21 cellular contexts compared by ENCODE assay signal in genomic region chr11:86575927-86576326, GRCh38.
DNase-seq lines count a peak whose midpoint lies in the region; ATAC-seq and TF ChIP-seq lines count a peak whose summit lies in the region.
"Had no signal": no experiment of that assay in that cellular context is flagged by ENCODE, and none has a peak within 500 bp of the region (broad histone marks: within the 10 kb centered on the region; RNA-seq: fewer than 3 reads in every experiment).

No MANE protein-coding gene starts in this region.

- intact Hi-C loops in A673 (cut with micrococcal nuclease; ENCODE audit: unreplicated experiment): no loop called here

- CTCF ChIA-PET in A673 (lab: Charles Lee): no interaction called here

- H3K27ac ChIP-seq in A673 (ENCODE audit: low read depth, low read length, poor library complexity, severe bottlenecking): no peak overlapping the region
- H3K27ac ChIP-seq: BLaER1 treated with 17β-estradiol and CSF1 and Interleukin-3, amounts not matched to agents 10 nM and 100 nM; GM23248 had no signal

- H3K4me1 ChIP-seq in A673 (ENCODE audit: insufficient read depth, low read length, poor library complexity, severe bottlenecking): peaks cover 19% of the 10 kb centered on the region
- H3K4me1 ChIP-seq: HAP-1 had no signal

- no peak for ATAC-seq in HG03342 (IDR thresholded peaks at IDR 0.05; ENCODE audit: unreplicated experiment)
- ATAC-seq: CD8-positive, alpha-beta T cell; GM12878 had no signal

- BruUV-seq in A673 (replicated peaks; lab: Mats Ljungman, UMichigan): no TSS peak

- H3K36me3 Mint-ChIP-seq in nephron (ENCODE audit: low read depth): no peaks in the 10 kb centered on the region
- no peaks in the 10 kb centered on the region for H3K36me3 Mint-ChIP-seq in progenitor cell of endocrine pancreas (ENCODE audit: insufficient read depth)
- H3K36me3 Mint-ChIP-seq: CD8-positive, alpha-beta T cell had no signal

- H3K27me3 Mint-ChIP-seq in nephron (ENCODE audit: low read depth): peaks cover 11% of the 10 kb centered on the region
- H3K27me3 Mint-ChIP-seq in progenitor cell of endocrine pancreas: no peaks in the 10 kb centered on the region

- peaks cover 4% of the 10 kb centered on the region for H3K9me3 Mint-ChIP-seq in nephron
- no peaks in the 10 kb centered on the region for H3K9me3 Mint-ChIP-seq in progenitor cell of endocrine pancreas (ENCODE audit: low read depth)
- H3K9me3 Mint-ChIP-seq: CD8-positive, alpha-beta T cell had no signal

- peak; percentile 41 for DNase-seq in A673 (ENCODE audit: low spot score)
- peak; percentile 22 for DNase-seq in NCI-H2029 (lab: John Stamatoyannopoulos, UW)
- peak; percentile 77 for DNase-seq in NCI-H82 treated with DMSO at 0.1 percent for 48 hours (lab: John Stamatoyannopoulos, UW; ENCODE audit: unreplicated experiment)
- no peak for DNase-seq in NCI-H748 (lab: John Stamatoyannopoulos, UW; ENCODE audit: unreplicated experiment)
- DNase-seq in progenitor cell of endocrine pancreas (ENCODE audit: low spot score, unreplicated experiment): no peak
- no peak for DNase-seq in superior temporal gyrus (ENCODE audit: extremely low spot score)
- DNase-seq: CD8-positive, alpha-beta T cell; DMS53; GM23248; MG63; NCI-H1048; NCI-H1436; NCI-H1930; NCI-H446 treated with DMSO at 0.1 percent for 48 hours; SHP77; T-helper 1 cell had no signal

- H3K9me3 ChIP-seq in A673 (ENCODE audit: low read depth, low read length, poor library complexity, severe bottlenecking): no peaks in the 10 kb centered on the region
- H3K9me3 ChIP-seq: BLaER1 treated with 17β-estradiol and CSF1 and Interleukin-3, amounts not matched to agents 10 nM and 100 nM; HAP-1 had no signal

- H3K4me1 Mint-ChIP-seq in nephron: peaks cover 53% of the 10 kb centered on the region
- H3K4me1 Mint-ChIP-seq in progenitor cell of endocrine pancreas (ENCODE audit: low read depth): peaks cover 17% of the 10 kb centered on the region

- TF ChIP-seq CTCF in A673 (conservative IDR thresholded peaks at IDR 0.05; ENCODE audit: low read depth, low read length) (no peak), nephron (IDR thresholded peaks at IDR 0.05; ENCODE audit: unreplicated experiment in 3 of 3) (no peak), progenitor cell of endocrine pancreas (IDR thresholded peaks at IDR 0.05; ENCODE audit: unreplicated experiment) (no peak)

- no peaks in the 10 kb centered on the region for H3K36me3 ChIP-seq in A673 (ENCODE audit: insufficient read depth, low read length, poor library complexity, severe bottlenecking)
- H3K36me3 ChIP-seq: BLaER1 treated with 17β-estradiol and CSF1 and Interleukin-3, amounts not matched to agents 10 nM and 100 nM; HAP-1; MG63 had no signal

- H3K4me3 Mint-ChIP-seq in nephron: peak overlapping the region in 1 of 3 experiments; percentile 13
- no peak overlapping the region for H3K4me3 Mint-ChIP-seq in progenitor cell of endocrine pancreas (ENCODE audit: low read depth)
- H3K4me3 Mint-ChIP-seq: CD8-positive, alpha-beta T cell had no signal

- peak overlapping the region; percentile 7 to 80 (median 27) for H3K27ac Mint-ChIP-seq in nephron
- no peak overlapping the region for H3K27ac Mint-ChIP-seq in progenitor cell of endocrine pancreas
- H3K27ac Mint-ChIP-seq: CD8-positive, alpha-beta T cell had no signal

- POLR2A ChIA-PET in A673 (lab: Charles Lee; ENCODE audit: low non-redundant PET): no interaction called here

- H3K4me3 ChIP-seq in A673 (ENCODE audit: low read depth, low read length, poor library complexity, severe bottlenecking): no peak overlapping the region
- H3K4me3 ChIP-seq: BLaER1 treated with 17β-estradiol and CSF1 and Interleukin-3, amounts not matched to agents 10 nM and 100 nM; GM12878; GM23248; HAP-1; MG63 had no signal

- no peaks in the 10 kb centered on the region for H3K27me3 ChIP-seq in A673 (replicated peaks; ENCODE audit: insufficient read depth, low read depth, low read length, poor library complexity)
- H3K27me3 ChIP-seq: BLaER1 treated with 17β-estradiol and CSF1 and Interleukin-3, amounts not matched to agents 10 nM and 100 nM; MG63 had no signal

Comparison
In these comparisons a context has a peak if more than half of its experiments do, and no peak if none do; other contexts are left out.
1. DNase-seq: peak in A673 (single experiment), NCI-H2029 (single experiment) and NCI-H82 treated with DMSO at 0.1 percent for 48 hours (single experiment); none in NCI-H748 (single experiment), progenitor cell of endocrine pancreas (single experiment) and superior temporal gyrus (single experiment).